Comparison of ENCODE assay signal across 8 cellular contexts in genomic region chr1:1724035-1724864, GRCh38.
DNase-seq lines count a peak whose midpoint lies in the region; ATAC-seq lines count a peak whose summit lies in the region.
"Not testable (repeated sequence)": the region's sequence is repeated elsewhere in the genome, so short reads cannot be mapped to it uniquely, and the experiment has no call there.

CDK11A (minus strand) TSS chr1:1724357; CDS start chr1:1722818, 1,539 bp downstream.

- H3K9me3 ChIP-seq in effector memory CD4-positive, alpha-beta T cell (ENCODE audit: control insufficient read depth, low read length), result not testable (repeated sequence)

- H3K27me3 Mint-ChIP-seq in memory B cell, result not testable (repeated sequence)

- not testable (repeated sequence) for H3K36me3 Mint-ChIP-seq in memory B cell

- H3K4me1 Mint-ChIP-seq in memory B cell, result not testable (repeated sequence)

- peak within 1 kb of the TSS; percentile 89 for H3K27ac Mint-ChIP-seq in memory B cell

- H3K27me3 ChIP-seq in effector memory CD4-positive, alpha-beta T cell (replicated peaks; ENCODE audit: control insufficient read depth, insufficient read depth, low read length, poor library complexity, severe bottlenecking), result not testable (repeated sequence)

- ATAC-seq in GM19467 (IDR thresholded peaks at IDR 0.05; ENCODE audit: unreplicated experiment), result peak; percentile 90
- peak; percentile 89 for ATAC-seq in memory B cell (ENCODE audit: low read depth)

- peaks cover 12% of the 10 kb centered on the region for H3K4me1 ChIP-seq in effector memory CD4-positive, alpha-beta T cell (ENCODE audit: control insufficient read depth, insufficient read depth, low read length, poor library complexity, severe bottlenecking)

- peak within 1 kb of the TSS; percentile 80 for H3K4me3 ChIP-seq in effector memory CD4-positive, alpha-beta T cell (ENCODE audit: insufficient read depth, low read depth, low read length, poor library complexity, severe bottlenecking)

- H3K9me3 Mint-ChIP-seq in memory B cell, result not testable (repeated sequence)

- DNase-seq in CMK (ENCODE audit: low read depth) (peak; percentile 100), HS-27A (ENCODE audit: low read depth) (peak; percentile 100), memory B cell (ENCODE audit: low spot score in 2 of 2) (peak; percentile 92 to 93)
- peak; percentile 95 for DNase-seq in NK-92 treated with Interleukin-12 subunit alpha and Interleukin-12 subunit beta, amount 100 ng/mL, for 24 hours (lab: John Stamatoyannopoulos, UW)
- DNase-seq in activated CD8-positive, alpha-beta memory T cell treated with anti-CD3 and anti-CD28 coated beads for 24 hours, result peak; percentile 96
- DNase-seq in effector memory CD4-positive, alpha-beta T cell, result peak; percentile 97 to 100 (median 98)
- peak; percentile 99 for DNase-seq in stimulated activated CD8-positive, alpha-beta memory T cell treated with anti-CD3 and anti-CD28 coated beads, Interleukin-12 subunit alpha, Interleukin-12 subunit beta, amount 100 ng/mL, for 24 hours (ENCODE audit: extremely low read depth)

- H3K27ac ChIP-seq in effector memory CD4-positive, alpha-beta T cell (ENCODE audit: insufficient read depth, low read length, poor library complexity, severe bottlenecking), result peak within 1 kb of the TSS; percentile 84

- peaks cover 17% of the 10 kb centered on the region for H3K36me3 ChIP-seq in effector memory CD4-positive, alpha-beta T cell (ENCODE audit: control insufficient read depth, insufficient read depth, low read length)

- H3K4me3 Mint-ChIP-seq in memory B cell, result peak within 1 kb of the TSS; percentile 94

Comparison
In these comparisons a context has a peak if more than half of its experiments do, and no peak if none do; other contexts are left out.
1. Peak in every context shown above with its lines: DNase-seq, ATAC-seq, H3K4me3 ChIP-seq and H3K27ac ChIP-seq.